ENCODE assay signal across 24 cellular contexts in the genomic region with DNA sequence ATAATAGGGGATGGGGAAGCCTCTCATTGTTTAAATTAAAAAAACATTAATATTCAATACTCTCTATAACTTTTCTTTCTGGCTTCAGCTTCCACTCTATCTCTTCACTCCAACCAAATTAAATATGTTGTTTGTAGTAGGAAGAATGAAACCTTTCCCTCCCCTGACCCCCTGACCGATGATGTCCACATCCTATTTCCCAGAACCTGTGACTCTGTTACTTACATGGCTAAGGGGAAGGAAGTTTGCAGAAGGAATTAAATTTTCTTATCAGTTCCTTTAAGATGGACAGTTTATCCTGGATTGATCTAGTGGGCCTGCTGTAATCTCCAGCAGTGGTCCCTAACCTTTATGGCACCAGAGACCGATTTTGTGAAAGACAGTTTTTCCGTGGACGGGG.
"Had no signal": no experiment of that assay in that cellular context is flagged by ENCODE, and none has a peak within 500 bp of the region (broad histone marks: within the 10 kb centered on the region; RNA-seq: fewer than 3 reads in every experiment).

No MANE protein-coding gene starts in this region.

- H3K36me3 Mint-ChIP-seq: activated CD4-positive, alpha-beta memory T cell treated with anti-CD3 and anti-CD28 coated beads for 36 hours; activated naive CD4-positive, alpha-beta T cell treated with anti-CD3 and anti-CD28 coated beads, Interleukin-2, amount 10 ng/mL, durations not matched to agents 7 days and 5 days; activated naive CD8-positive, alpha-beta T cell treated with anti-CD3 and anti-CD28 coated beads, Interleukin-2, amount 10 ng/mL, durations not matched to agents 7 days and 5 days; naive thymus-derived CD8-positive, alpha-beta T cell; stimulated activated memory B cell treated with anti-CD40 and anti-IgM and Interleukin-4, amounts not matched to agents 10 μg/mL and 1 μg/mL and 100 μg/mL, for 72 hours had no signal

- ATAC-seq: naive thymus-derived CD8-positive, alpha-beta T cell; stimulated activated memory B cell treated with anti-CD40 and anti-IgM and Interleukin-4, amounts not matched to agents 10 μg/mL and 1 μg/mL and 100 μg/mL, for 72 hours; stimulated activated naive CD8-positive, alpha-beta T cell treated with anti-CD3 and anti-CD28 coated beads, Interleukin-15, amount 100 ng/mL, for 72 hours had no signal

- H3K9me3 Mint-ChIP-seq: immature natural killer cell; stimulated activated naive CD8-positive, alpha-beta T cell treated with anti-CD3 and anti-CD28 coated beads, Interleukin-15, amount 100 ng/mL, for 72 hours had no signal

- H3K27me3 Mint-ChIP-seq: activated CD4-positive, alpha-beta memory T cell treated with anti-CD3 and anti-CD28 coated beads for 36 hours; activated CD4-positive, alpha-beta T cell treated with anti-CD3 and anti-CD28 coated beads, Interleukin-2, amount 10 ng/mL, durations not matched to agents 24 days and 14 days; activated naive CD4-positive, alpha-beta T cell treated with anti-CD3 and anti-CD28 coated beads, Interleukin-2, amount 10 ng/mL, durations not matched to agents 7 days and 5 days; activated naive CD8-positive, alpha-beta T cell treated with anti-CD3 and anti-CD28 coated beads, Interleukin-2, amount 10 ng/mL, durations not matched to agents 7 days and 5 days; activated T-cell treated with anti-CD3 and anti-CD28 coated beads, Interleukin-2, amount 50 U/mL, for 24 hours; central memory CD8-positive, alpha-beta T cell; naive thymus-derived CD8-positive, alpha-beta T cell; stimulated activated memory B cell treated with anti-CD40 and anti-IgM and Interleukin-4, amounts not matched to agents 10 μg/mL and 1 μg/mL and 100 μg/mL, for 72 hours; stimulated activated naive CD8-positive, alpha-beta T cell treated with anti-CD3 and anti-CD28 coated beads, Interleukin-15, amount 100 ng/mL, for 72 hours had no signal

- H3K36me3 ChIP-seq: lower lobe of right lung, tibial nerve, vagina had no signal

- H3K9me3 ChIP-seq: lower lobe of right lung, tibial nerve, vagina had no signal

- H3K27me3 ChIP-seq: tibial nerve, vagina had no signal

- DNase-seq: activated CD4-positive, alpha-beta memory T cell treated with anti-CD3 and anti-CD28 coated beads for 36 hours; activated CD4-positive, alpha-beta T cell treated with anti-CD3 and anti-CD28 coated beads, Interleukin-2, amount 10 ng/mL, durations not matched to agents 24 days and 14 days; activated CD4-positive, CD25-positive, alpha-beta regulatory T cell treated with anti-CD3 and anti-CD28 coated beads, Interleukin-2, amount 50 U/mL, for 72 hours; activated CD8-positive, alpha-beta memory T cell treated with anti-CD3 and anti-CD28 coated beads, Interleukin-2, amount 50 U/mL, for 4 hours; activated gamma-delta T cell; activated naive CD4-positive, alpha-beta T cell treated with anti-CD3 and anti-CD28 coated beads, Interleukin-2, amount 10 ng/mL, durations not matched to agents 7 days and 5 days; activated naive CD8-positive, alpha-beta T cell treated with anti-CD3 and anti-CD28 coated beads, Interleukin-2, amount 10 ng/mL, durations not matched to agents 7 days and 5 days; activated T-cell treated with anti-CD3 and anti-CD28 coated beads, Interleukin-2, amount 50 U/mL, for 24 hours; dermis blood vessel endothelial cell; effector CD4-positive, alpha-beta T cell; glutamatergic neuron; immature natural killer cell; lower lobe of right lung; mesenchymal stem cell; naive thymus-derived CD8-positive, alpha-beta T cell; small intestine; stimulated activated CD4-positive, alpha-beta T cell treated with anti-CD3 and anti-CD28 coated beads, Interleukin-4, amount 100 ng/mL, for 4 hours; stimulated activated CD8-positive, alpha-beta memory T cell treated with anti-CD3 and anti-CD28 coated beads, Interleukin-4, amount 100 ng/mL, for 48 hours; stimulated activated naive CD8-positive, alpha-beta T cell treated with anti-CD3 and anti-CD28 coated beads, Interleukin-15, amount 100 ng/mL, for 72 hours had no signal

- H3K4me3 ChIP-seq: lower lobe of right lung, tibial nerve, vagina had no signal

- H3K27ac Mint-ChIP-seq: activated CD4-positive, alpha-beta memory T cell treated with anti-CD3 and anti-CD28 coated beads for 36 hours; activated CD4-positive, alpha-beta T cell treated with anti-CD3 and anti-CD28 coated beads, Interleukin-2, amount 10 ng/mL, durations not matched to agents 24 days and 14 days; activated naive CD4-positive, alpha-beta T cell treated with anti-CD3 and anti-CD28 coated beads, Interleukin-2, amount 10 ng/mL, durations not matched to agents 7 days and 5 days; activated naive CD8-positive, alpha-beta T cell treated with anti-CD3 and anti-CD28 coated beads, Interleukin-2, amount 10 ng/mL, durations not matched to agents 7 days and 5 days; activated T-cell treated with anti-CD3 and anti-CD28 coated beads, Interleukin-2, amount 50 U/mL, for 24 hours; immature natural killer cell; naive thymus-derived CD8-positive, alpha-beta T cell; stimulated activated memory B cell treated with anti-CD40 and anti-IgM and Interleukin-4, amounts not matched to agents 10 μg/mL and 1 μg/mL and 100 μg/mL, for 72 hours; stimulated activated naive CD8-positive, alpha-beta T cell treated with anti-CD3 and anti-CD28 coated beads, Interleukin-15, amount 100 ng/mL, for 72 hours had no signal

- H3K4me1 Mint-ChIP-seq: activated CD4-positive, alpha-beta T cell treated with anti-CD3 and anti-CD28 coated beads, Interleukin-2, amount 10 ng/mL, durations not matched to agents 24 days and 14 days; activated naive CD4-positive, alpha-beta T cell treated with anti-CD3 and anti-CD28 coated beads, Interleukin-2, amount 10 ng/mL, durations not matched to agents 7 days and 5 days; activated naive CD8-positive, alpha-beta T cell treated with anti-CD3 and anti-CD28 coated beads, Interleukin-2, amount 10 ng/mL, durations not matched to agents 7 days and 5 days; central memory CD8-positive, alpha-beta T cell; stimulated activated memory B cell treated with anti-CD40 and anti-IgM and Interleukin-4, amounts not matched to agents 10 μg/mL and 1 μg/mL and 100 μg/mL, for 72 hours; stimulated activated naive CD8-positive, alpha-beta T cell treated with anti-CD3 and anti-CD28 coated beads, Interleukin-15, amount 100 ng/mL, for 72 hours had no signal

- H3K4me3 Mint-ChIP-seq: activated CD4-positive, alpha-beta memory T cell treated with anti-CD3 and anti-CD28 coated beads for 36 hours; activated CD4-positive, alpha-beta T cell treated with anti-CD3 and anti-CD28 coated beads, Interleukin-2, amount 10 ng/mL, durations not matched to agents 24 days and 14 days; activated naive CD4-positive, alpha-beta T cell treated with anti-CD3 and anti-CD28 coated beads, Interleukin-2, amount 10 ng/mL, durations not matched to agents 7 days and 5 days; activated naive CD8-positive, alpha-beta T cell treated with anti-CD3 and anti-CD28 coated beads, Interleukin-2, amount 10 ng/mL, durations not matched to agents 7 days and 5 days; activated T-cell treated with anti-CD3 and anti-CD28 coated beads, Interleukin-2, amount 50 U/mL, for 24 hours; central memory CD8-positive, alpha-beta T cell; immature natural killer cell; naive thymus-derived CD8-positive, alpha-beta T cell; stimulated activated memory B cell treated with anti-CD40 and anti-IgM and Interleukin-4, amounts not matched to agents 10 μg/mL and 1 μg/mL and 100 μg/mL, for 72 hours; stimulated activated naive CD8-positive, alpha-beta T cell treated with anti-CD3 and anti-CD28 coated beads, Interleukin-15, amount 100 ng/mL, for 72 hours had no signal

- H3K27ac ChIP-seq: epithelial cell of prostate, lower lobe of right lung, vagina had no signal
